ENCODE assay signal across 16 cellular contexts in genomic region chr13:111047326-111047725, GRCh38.
DNase-seq lines count a peak whose midpoint lies in the region; ATAC-seq and TF ChIP-seq lines count a peak whose summit lies in the region.
"Had no signal": no experiment of that assay in that cellular context is flagged by ENCODE, and none has a peak within 500 bp of the region (broad histone marks: within the 10 kb centered on the region; RNA-seq: fewer than 3 reads in every experiment).

No MANE protein-coding gene starts in this region.

- POLR2A ChIA-PET in IMR-90 (lab: Charles Lee; ENCODE audit: unreplicated experiment), result no interaction called here

- H3K4me3 ChIP-seq in heart right ventricle, result no peak overlapping the region
- no peak overlapping the region for H3K4me3 ChIP-seq in heart left ventricle
- H3K4me3 ChIP-seq in IMR-90 (ENCODE audit: insufficient read depth, low read depth, low read length), result no peak overlapping the region
- no peak overlapping the region for H3K4me3 ChIP-seq in fibroblast of lung (replicated peaks in 1 of 4; ENCODE audit: control extremely low read depth in 1 of 4, insufficient read depth in 1 of 4, low read depth in 3 of 4, low read length in 4 of 4)
- no peak overlapping the region for H3K4me3 ChIP-seq in upper lobe of right lung
- H3K4me3 ChIP-seq: stomach, uterus had no signal

- H4K5ac ChIP-seq in IMR-90 (ENCODE audit: low read depth, low read length), result peak overlapping the region; percentile 85

- no peak for TF ChIP-seq RAD21 in IMR-90 (IDR thresholded peaks at IDR 0.05; ENCODE audit: low read length)

- no peaks in the 10 kb centered on the region for H3K79me1 ChIP-seq in IMR-90 (ENCODE audit: low read depth in 1 of 2, low read length in 2 of 2)

- no peak overlapping the region for H4K91ac ChIP-seq in IMR-90 (ENCODE audit: insufficient read depth, low read depth, low read length)

- H3K9me3 ChIP-seq in heart right ventricle, result no peaks in the 10 kb centered on the region
- H3K9me3 ChIP-seq in heart left ventricle, result no peaks in the 10 kb centered on the region
- no peaks in the 10 kb centered on the region for H3K9me3 ChIP-seq in IMR-90 (ENCODE audit: control insufficient read depth, insufficient read depth, low read length)
- H3K9me3 ChIP-seq in fibroblast of lung (ENCODE audit: control insufficient read depth, insufficient read depth, low read depth, low read length), result no peaks in the 10 kb centered on the region
- H3K9me3 ChIP-seq in upper lobe of right lung, result no peaks in the 10 kb centered on the region
- H3K9me3 ChIP-seq: stomach, uterus had no signal

- H3K36me3 ChIP-seq in heart right ventricle, result no peaks in the 10 kb centered on the region
- H3K36me3 ChIP-seq in heart left ventricle, result no peaks in the 10 kb centered on the region
- no peaks in the 10 kb centered on the region for H3K36me3 ChIP-seq in IMR-90 (ENCODE audit: control insufficient read depth, insufficient read depth, low read length)
- H3K36me3 ChIP-seq in fibroblast of lung (ENCODE audit: control insufficient read depth, insufficient read depth, low read length), result no peaks in the 10 kb centered on the region
- H3K36me3 ChIP-seq in upper lobe of right lung, result no peaks in the 10 kb centered on the region
- H3K36me3 ChIP-seq: stomach, uterus had no signal

- TF ChIP-seq POLR2A in heart left ventricle (IDR thresholded peaks at IDR 0.05), result no peak
- TF ChIP-seq POLR2A in IMR-90 (IDR thresholded peaks at IDR 0.05; ENCODE audit: low read depth, low read length), result no peak

- intact Hi-C loops in heart right ventricle (cut with DNase I), result loop anchor here in 6 of 10 donors (5.0 to 10.0 kb wide), 6 partner anchors 103 to 453 kb away; partner anchors contain the start of gene ANKRD10 (in 1 of the 6)
- intact Hi-C loops in heart left ventricle (cut with DNase I), result loop anchor here in 8 of 10 donors (5.0 to 10.0 kb wide), 6 partner anchors 40 to 453 kb away; partner anchors contain the start of gene ANKRD10 (in 6 of the 8)
- intact Hi-C loops in IMR-90 (cut with micrococcal nuclease), result no loop called here
- intact Hi-C loops in upper lobe of right lung (cut with DNase I), result no loop called here

- H3K23ac ChIP-seq in IMR-90 (ENCODE audit: low read depth, low read length), result peak overlapping the region; percentile 18; the same call in 1 of the 2 replicates

- H4K20me1 ChIP-seq in IMR-90 (ENCODE audit: insufficient read depth, low read length) (no peaks in the 10 kb centered on the region), fibroblast of lung (ENCODE audit: control insufficient read depth, extremely low read depth, insufficient read depth, low read length) (no peaks in the 10 kb centered on the region)

- WGBS in heart right ventricle, 2 donors, result 71% methylated on average over 5 of the region's 5 CpGs
- 65 to 79% (median 71%) methylated on average over 5 of the region's 5 CpGs for WGBS in heart left ventricle, 4 donors
- no CpG with 5 or more reads among the region's 5 CpGs for WGBS in IMR-90 (ENCODE audit: extremely low coverage in 2 of 2, insufficient read length in 1 of 2), 2 experiments

- H3K27me3 ChIP-seq in heart right ventricle, result peaks cover 0 to 7% (median 0%) of the 10 kb centered on the region in 7 donors
- no peaks in the 10 kb centered on the region for H3K27me3 ChIP-seq in heart left ventricle
- no peaks in the 10 kb centered on the region; the same call in 1 of the 2 replicates for H3K27me3 ChIP-seq in IMR-90 (ENCODE audit: control insufficient read depth, insufficient read depth, low read length)
- H3K27me3 ChIP-seq in fibroblast of lung (ENCODE audit: control insufficient read depth, insufficient read depth, low read length), result no peaks in the 10 kb centered on the region
- H3K27me3 ChIP-seq in upper lobe of right lung, result no peaks in the 10 kb centered on the region
- H3K27me3 ChIP-seq: uterus had no signal

- H3K27ac ChIP-seq in heart right ventricle (peak overlapping the region in 6 of 10 donors; percentile 33 to 79 (median 66)), heart left ventricle (peak overlapping the region in 6 of 12 donors; percentile 6 to 71 (median 62)), IMR-90 (ENCODE audit: insufficient read depth, low read length) (peak overlapping the region; percentile 8; the same call in 1 of the 2 replicates), fibroblast of lung (ENCODE audit: insufficient read depth, low read length) (no peak overlapping the region), upper lobe of right lung (peak overlapping the region; percentile 59)

- ATAC-seq in heart right ventricle (no peak), heart left ventricle (no peak), IMR-90 (ENCODE audit: low read depth) (no peak), upper lobe of right lung (peak; percentile 73), GM21526 (IDR thresholded peaks at IDR 0.05; ENCODE audit: low FRiP score, unreplicated experiment) (no peak)
- ATAC-seq: effector memory CD8-positive, alpha-beta T cell; Right ventricle myocardium inferior had no signal

- no peak overlapping the region for H3K56ac ChIP-seq in IMR-90 (ENCODE audit: extremely low read depth, insufficient read depth, low read length)

- peak overlapping the region; percentile 72; the same call in 1 of the 2 replicates for H3K18ac ChIP-seq in IMR-90 (ENCODE audit: low read depth, low read length)

- peaks cover 10% of the 10 kb centered on the region for H3K9me1 ChIP-seq in IMR-90 (ENCODE audit: insufficient read depth, low read length)

- TF ChIP-seq CTCF in heart right ventricle (IDR thresholded peaks at IDR 0.05) (no peak), heart left ventricle (IDR thresholded peaks at IDR 0.05) (no peak), IMR-90 (conservative IDR thresholded peaks at IDR 0.05; ENCODE audit: low read depth, low read length) (no peak), fibroblast of lung (conservative IDR thresholded peaks at IDR 0.05 in 1 of 2, IDR thresholded peaks at IDR 0.05 in 1 of 2; ENCODE audit: low read depth in 1 of 2, low read length in 2 of 2) (no peak), upper lobe of right lung (IDR thresholded peaks at IDR 0.05) (no peak)

- H3K4ac ChIP-seq in IMR-90 (ENCODE audit: low read depth, low read length), result no peak overlapping the region

- no peak overlapping the region for H2BK5ac ChIP-seq in IMR-90 (ENCODE audit: low read depth, low read length, poor library complexity, severe bottlenecking)

- H4K8ac ChIP-seq in IMR-90 (ENCODE audit: low read depth in 2 of 2, low read length in 2 of 2), result peak overlapping the region in 1 of 2 experiments; percentile 12; a peak in 1 of 4 replicates

- peak overlapping the region; percentile 53; the same call in 1 of the 2 replicates for H2BK20ac ChIP-seq in IMR-90 (ENCODE audit: low read depth, low read length)

- H3K79me2 ChIP-seq in fibroblast of lung (ENCODE audit: control insufficient read depth, insufficient read depth, low read length), result no peaks in the 10 kb centered on the region

- H2AK5ac ChIP-seq in IMR-90 (ENCODE audit: low read depth, low read length), result 0 out of 2 replicates have a peak overlapping the region, but pooled peaks have one; percentile 1

- H3K4me2 ChIP-seq in IMR-90 (ENCODE audit: low read depth, low read length) (no peak overlapping the region), fibroblast of lung (ENCODE audit: extremely low read depth, insufficient read depth, low read length) (no peak overlapping the region)

- 0 out of 2 replicates have a peak overlapping the region, but pooled peaks have one; percentile 4 for H3K14ac ChIP-seq in IMR-90 (replicated peaks; ENCODE audit: low read depth, low read length)

- H2BK120ac ChIP-seq in IMR-90 (ENCODE audit: low read depth, low read length), result peak overlapping the region; percentile 7; the same call in 1 of the 2 replicates

- in situ Hi-C loops in IMR-90 (cut with MboI; ENCODE audit: low sequenced_read_pairs), result loop anchor here (10.0 kb wide), 1 partner anchor 123 kb away; no protein-coding TSS in a partner anchor

- no peak overlapping the region for H3K9ac ChIP-seq in IMR-90 (ENCODE audit: low read depth, low read length)
- H3K9ac ChIP-seq in fibroblast of lung (ENCODE audit: insufficient read depth, low read length), result no peak overlapping the region

- no TSS peak for BruUV-seq in IMR-90 (replicated peaks; lab: Mats Ljungman, UMichigan)

- CTCF ChIA-PET in IMR-90 (lab: Yijun Ruan, JAX), result interaction anchor here (1.4 to 1.5 kb wide), 2 partner anchors 11 to 99 kb away, joined by 3 read pairs; no protein-coding TSS in a partner anchor

- H2AFZ ChIP-seq in IMR-90 (replicated peaks; ENCODE audit: low read length, poor library complexity) (no peak overlapping the region), fibroblast of lung (ENCODE audit: low read length) (peak overlapping the region; percentile 6)

- no peak for DNase-seq in heart right ventricle
- no peak for DNase-seq in heart left ventricle
- DNase-seq in IMR-90, result no peak
- no peak for DNase-seq in fibroblast of lung (ENCODE audit: low read depth in 2 of 2)
- DNase-seq in upper lobe of right lung, result no peak
- no peak for DNase-seq in GOT3 (lab: John Stamatoyannopoulos, UW)
- no peak for DNase-seq in stimulated activated naive CD4-positive, alpha-beta T cell treated with Interleukin-2 at 50 U/mL for 16 hours (lab: John Stamatoyannopoulos, UW)
- DNase-seq: activated effector memory CD4-positive, alpha-beta T cell treated with anti-CD3 and anti-CD28 coated beads, Interleukin-2, amount 50 U/mL, for 16 hours; COR-L47; effector memory CD8-positive, alpha-beta T cell; hypothalamus; NCI-H1694 treated with DMSO at 0.1 percent for 48 hours; stomach; uterus had no signal

- H2BK15ac ChIP-seq in IMR-90 (ENCODE audit: low read depth, low read length), result peak overlapping the region; percentile 15; the same call in 1 of the 3 replicates

- no peak overlapping the region for H2AK9ac ChIP-seq in IMR-90 (replicated peaks; ENCODE audit: low read depth, low read length, poor library complexity)

- H3K4me1 ChIP-seq in heart right ventricle (peaks cover 0 to 21% (median 4%) of the 10 kb centered on the region in 9 donors), heart left ventricle (peaks cover 0 to 20% (median 7%) of the 10 kb centered on the region in 12 donors), IMR-90 (ENCODE audit: control insufficient read depth, insufficient read depth, low read length) (peaks cover 10% of the 10 kb centered on the region), fibroblast of lung (ENCODE audit: control insufficient read depth, extremely low read depth, insufficient read depth, low read length) (peaks cover 4% of the 10 kb centered on the region), upper lobe of right lung (peaks cover 5% of the 10 kb centered on the region)
- H3K4me1 ChIP-seq: uterus had no signal

- dilution Hi-C loops in IMR-90 (cut with HindIII; ENCODE audit: low sequenced_read_pairs, unreplicated experiment), result no loop called here

Comparison
In these comparisons a context has a peak if more than half of its experiments do, and no peak if none do; other contexts are left out.
1. intact Hi-C loops: an anchor here in heart right ventricle (5.0 to 10.0 kb wide) and heart left ventricle (5.0 to 10.0 kb wide); none called in IMR-90 and upper lobe of right lung.